Comparison of ENCODE assay signal across 1 cellular context in genomic region chr17:43861960-43862359, GRCh38.
TF ChIP-seq lines count a peak whose summit lies in the region.

No MANE protein-coding gene starts in this region.

TF ChIP-seq in HepG2, 621 proteins besides CTCF, POLR2A, EP300 and RAD21:
- TF ChIP-seq ZNF674 (CRISPR knock-in tag; IDR thresholded peaks at IDR 0.05; ENCODE audit: low read depth) (no peak), SAFB2 (CRISPR knock-in tag; IDR thresholded peaks at IDR 0.05; ENCODE audit: borderline replicate concordance, low read depth) (no peak), RNF2 (conservative IDR thresholded peaks at IDR 0.05; ENCODE audit: low read depth) (no peak), FOXK2 (IDR thresholded peaks at IDR 0.05) (no peak), ZNF326 (CRISPR knock-in tag; IDR thresholded peaks at IDR 0.05; ENCODE audit: borderline replicate concordance) (no peak), BRF2 (CRISPR knock-in tag; IDR thresholded peaks at IDR 0.05) (no peak), ATF7-NPFF (CRISPR knock-in tag; IDR thresholded peaks at IDR 0.05; ENCODE audit: low read depth) (no peak), NONO (IDR thresholded peaks at IDR 0.05) (no peak), NONO (CRISPR knock-in tag; conservative IDR thresholded peaks at IDR 0.05) (no peak), ZNF543 (CRISPR knock-in tag; IDR thresholded peaks at IDR 0.05) (no peak), HOXD1 (CRISPR knock-in tag; IDR thresholded peaks at IDR 0.05) (no peak)
- TF ChIP-seq, protein P1, sequence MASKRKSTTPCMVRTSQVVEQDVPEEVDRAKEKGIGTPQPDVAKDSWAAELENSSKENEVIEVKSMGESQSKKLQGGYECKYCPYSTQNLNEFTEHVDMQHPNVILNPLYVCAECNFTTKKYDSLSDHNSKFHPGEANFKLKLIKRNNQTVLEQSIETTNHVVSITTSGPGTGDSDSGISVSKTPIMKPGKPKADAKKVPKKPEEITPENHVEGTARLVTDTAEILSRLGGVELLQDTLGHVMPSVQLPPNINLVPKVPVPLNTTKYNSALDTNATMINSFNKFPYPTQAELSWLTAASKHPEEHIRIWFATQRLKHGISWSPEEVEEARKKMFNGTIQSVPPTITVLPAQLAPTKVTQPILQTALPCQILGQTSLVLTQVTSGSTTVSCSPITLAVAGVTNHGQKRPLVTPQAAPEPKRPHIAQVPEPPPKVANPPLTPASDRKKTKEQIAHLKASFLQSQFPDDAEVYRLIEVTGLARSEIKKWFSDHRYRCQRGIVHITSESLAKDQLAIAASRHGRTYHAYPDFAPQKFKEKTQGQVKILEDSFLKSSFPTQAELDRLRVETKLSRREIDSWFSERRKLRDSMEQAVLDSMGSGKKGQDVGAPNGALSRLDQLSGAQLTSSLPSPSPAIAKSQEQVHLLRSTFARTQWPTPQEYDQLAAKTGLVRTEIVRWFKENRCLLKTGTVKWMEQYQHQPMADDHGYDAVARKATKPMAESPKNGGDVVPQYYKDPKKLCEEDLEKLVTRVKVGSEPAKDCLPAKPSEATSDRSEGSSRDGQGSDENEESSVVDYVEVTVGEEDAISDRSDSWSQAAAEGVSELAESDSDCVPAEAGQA (IDR thresholded peaks at IDR 0.05; ENCODE audit: low read depth) = no peak
- TF ChIP-seq, protein P1 (CRISPR knock-in tag; IDR thresholded peaks at IDR 0.05; ENCODE audit: borderline replicate concordance) = no peak
